In genomic region chr15:32029862-32030781, GRCh38 we compare ENCODE assay signal across 8 cellular contexts. TPM values are rescaled to one million over a fixed set of nuclear protein-coding genes. Genes with fewer than 3 reads are reported as not detected.
A peak's percentile ranks its signal among the peaks of the same experiment; 100 is the strongest.
DNase-seq lines count a peak whose midpoint lies in the region; ATAC-seq and TF ChIP-seq lines count a peak whose summit lies in the region.

Gene CHRNA7 (plus strand): TSS chr15:32030515. CDS start chr15:32030595, 80 bp downstream.

- H3K9ac ChIP-seq in SU-DHL-6 (ENCODE audit: low read length), result no peak within 1 kb of the TSS
- peak within 1 kb of the TSS; percentile 31 for H3K9ac ChIP-seq in endodermal cell (ENCODE audit: extremely low read depth, low read length, poor library complexity, severe bottlenecking)

- H3F3A ChIP-seq in SU-DHL-6 (ENCODE audit: insufficient read depth), result no peaks in the 10 kb centered on the region

- 0 to 1% methylated on average over 19 to 80 of the region's 92 CpGs for WGBS in endodermal cell (ENCODE audit: insufficient coverage in 1 of 2, insufficient read length in 1 of 2), 2 experiments
- WGBS in mesodermal cell (ENCODE audit: insufficient coverage in 2 of 2), 2 experiments, result 0% methylated on average over 42 to 47 of the region's 92 CpGs
- WGBS in thymus, result 1% methylated on average over 92 of the region's 92 CpGs

- no peaks in the 10 kb centered on the region for H4K20me1 ChIP-seq in SU-DHL-6 (ENCODE audit: low read depth, low read length)

- no peak within 1 kb of the TSS for H2AFZ ChIP-seq in SU-DHL-6 (ENCODE audit: low read depth, low read length, severe bottlenecking)

- H3K27ac Mint-ChIP-seq in endodermal cell, result peak within 1 kb of the TSS; percentile 61

- H3K4me1 ChIP-seq in endodermal cell (ENCODE audit: control insufficient read depth, insufficient read depth, low read length) (no peaks in the 10 kb centered on the region), mesodermal cell (ENCODE audit: control insufficient read depth, insufficient read depth, low read length, poor library complexity, severe bottlenecking) (peaks cover 8% of the 10 kb centered on the region), thymus (ENCODE audit: control insufficient read depth, insufficient read depth, low read length) (no peaks in the 10 kb centered on the region)

- H3K27me3 Mint-ChIP-seq in endodermal cell (ENCODE audit: insufficient read depth), result peaks cover 42% of the 10 kb centered on the region

- peak; percentile 82 for ATAC-seq in GM18907 (IDR thresholded peaks at IDR 0.05; ENCODE audit: unreplicated experiment)

- H3K27me3 ChIP-seq in SU-DHL-6 (ENCODE audit: low read length), result peaks cover 3% of the 10 kb centered on the region; the same call in 1 of the 2 replicates
- H3K27me3 ChIP-seq in endodermal cell (ENCODE audit: control insufficient read depth, insufficient read depth, low read length, poor library complexity, severe bottlenecking), result peaks cover 35% of the 10 kb centered on the region
- H3K27me3 ChIP-seq in thymus (ENCODE audit: control insufficient read depth, insufficient read depth), result peaks cover 31% of the 10 kb centered on the region

- no peaks in the 10 kb centered on the region for H3K36me3 Mint-ChIP-seq in endodermal cell (ENCODE audit: low read depth)

- H3K79me2 ChIP-seq in SU-DHL-6 (ENCODE audit: insufficient read depth, low read length), result no peaks in the 10 kb centered on the region

- H3K4me3 ChIP-seq in SU-DHL-6 (ENCODE audit: insufficient read depth, low read length, poor library complexity, severe bottlenecking) (peak within 1 kb of the TSS; percentile 29), endodermal cell (ENCODE audit: low read length) (peak within 1 kb of the TSS; percentile 85), mesodermal cell (ENCODE audit: extremely low read depth, insufficient read depth, low read length, poor library complexity, severe bottlenecking) (peak within 1 kb of the TSS; percentile 56), thymus (ENCODE audit: low read length) (peak within 1 kb of the TSS; percentile 47)

- no peaks in the 10 kb centered on the region for H3K9me3 ChIP-seq in SU-DHL-6 (ENCODE audit: insufficient read depth, low read length)
- H3K9me3 ChIP-seq in endodermal cell (ENCODE audit: control insufficient read depth, low read length), result no peaks in the 10 kb centered on the region
- H3K9me3 ChIP-seq in mesodermal cell (ENCODE audit: control insufficient read depth, low read length), result no peaks in the 10 kb centered on the region
- no peaks in the 10 kb centered on the region for H3K9me3 ChIP-seq in thymus (ENCODE audit: control insufficient read depth)

- peaks cover 9% of the 10 kb centered on the region for H3K4me1 Mint-ChIP-seq in endodermal cell

- H3K36me3 ChIP-seq in SU-DHL-6 (ENCODE audit: low read length) (no peaks in the 10 kb centered on the region), endodermal cell (ENCODE audit: control insufficient read depth, insufficient read depth, low read length) (no peaks in the 10 kb centered on the region), mesodermal cell (ENCODE audit: control insufficient read depth, insufficient read depth, low read length) (no peaks in the 10 kb centered on the region), thymus (ENCODE audit: control insufficient read depth, insufficient read depth) (no peaks in the 10 kb centered on the region)

- peak; percentile 4 for DNase-seq in CD1c-positive myeloid dendritic cell (ENCODE audit: extremely low spot score)
- DNase-seq in HuH-7.5 (ENCODE audit: low spot score), result peak; percentile 13
- DNase-seq in endodermal cell, result peak; percentile 94
- DNase-seq in SHP77 (lab: John Stamatoyannopoulos, UW), result no peak

- H3K4me3 Mint-ChIP-seq in endodermal cell, result peak within 1 kb of the TSS; percentile 73

- no peaks in the 10 kb centered on the region for H3K9me2 ChIP-seq in SU-DHL-6 (replicated peaks; ENCODE audit: insufficient read depth, low read length)

- H3K27ac ChIP-seq in SU-DHL-6 (ENCODE audit: low read depth, low read length), result no peak within 1 kb of the TSS
- H3K27ac ChIP-seq in endodermal cell (ENCODE audit: low read depth, low read length), result peak within 1 kb of the TSS; percentile 27
- H3K27ac ChIP-seq in mesodermal cell (ENCODE audit: low read depth, low read length, severe bottlenecking), result no peak within 1 kb of the TSS
- peak within 1 kb of the TSS; percentile 8 for H3K27ac ChIP-seq in thymus (ENCODE audit: low read depth)

- TF ChIP-seq CTCF in SU-DHL-6 (IDR thresholded peaks at IDR 0.05; ENCODE audit: insufficient read depth, low read length, poor library complexity, severe bottlenecking) (no peak), endodermal cell (conservative IDR thresholded peaks at IDR 0.05) (peak; percentile 54)

- H3K9me3 Mint-ChIP-seq in endodermal cell, result no peaks in the 10 kb centered on the region

- peak within 1 kb of the TSS; percentile 27 for H3K4me2 ChIP-seq in SU-DHL-6 (ENCODE audit: low read depth, low read length, poor library complexity, severe bottlenecking)

RNA-seq across cellular contexts. Expression of gene CHRNA7, which starts in this region (rescaled TPM):
- 1 to 10 TPM; 7.5 to 8.0 TPM for total RNA-seq in endodermal cell
- 4.5 TPM for polyA plus RNA-seq in endodermal cell (2013, experiment 1 of 2)
- 5.4 TPM for polyA plus RNA-seq in endodermal cell (2013, experiment 2 of 2)
- polyA plus RNA-seq in mesodermal cell (2013, experiment 1 of 2), result 2.1 TPM
- polyA plus RNA-seq in mesodermal cell (2013, experiment 2 of 2), result 1.7 TPM
- polyA plus RNA-seq in thymus, result 1.1 TPM

Comparison
In these comparisons a context has a peak if more than half of its experiments do, and no peak if none do; other contexts are left out.
1. DNase-seq: peak in CD1c-positive myeloid dendritic cell (single experiment), HuH-7.5 (single experiment) and endodermal cell (single experiment); none in SHP77 (0 of 2).
2. H3K27ac ChIP-seq: peak in endodermal cell (single experiment) and thymus (single experiment); none in SU-DHL-6 (single experiment) and mesodermal cell (single experiment).
3. H3K4me3 ChIP-seq: peak in every context shown above with its lines; median percentile 85 in endodermal cell; 56 in mesodermal cell; 47 in thymus; 29 in SU-DHL-6.